8 cellular contexts compared by ENCODE assay signal in the genomic region with DNA sequence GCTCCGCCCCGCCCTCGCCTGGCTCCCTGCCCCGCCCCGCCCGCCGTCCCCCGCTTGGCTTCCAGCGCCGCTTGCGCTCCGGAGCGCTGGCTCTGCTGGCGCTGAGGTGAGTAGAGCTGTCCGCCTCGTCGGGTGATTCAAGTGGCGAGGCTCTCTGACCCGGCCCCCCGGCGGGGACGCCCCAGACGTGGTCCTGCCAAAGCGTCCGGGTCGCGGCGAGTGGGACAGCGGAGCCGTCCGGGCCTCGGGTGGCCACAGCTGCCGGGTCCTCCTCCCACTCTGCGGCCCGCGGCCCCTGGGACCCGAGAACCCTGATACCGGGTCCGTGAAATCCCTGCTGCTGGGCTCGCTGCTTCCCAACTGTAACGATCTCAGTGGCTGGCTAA. TPM values are rescaled to one million over a fixed set of nuclear protein-coding genes. Genes with fewer than 3 reads are reported as not detected.
DNase-seq lines count a peak whose midpoint lies in the region; ATAC-seq and TF ChIP-seq lines count a peak whose summit lies in the region.

A gene (plus strand): TSS at position 46 of the 386 bp plus-strand sequence. CDS start 4,477 bp downstream, outside the sequence.

- H3K36me3 ChIP-seq in HAP-1 (replicated peaks) (no peaks in the 10 kb centered on the region), heart right ventricle (peaks cover 0 to 8% (median 0%) of the 10 kb centered on the region in 9 donors)

- peak in 1 of 9 donors; percentile 3 for TF ChIP-seq CTCF in heart right ventricle (IDR thresholded peaks at IDR 0.05)

- peaks cover 3% of the 10 kb centered on the region; the same call in 1 of the 2 replicates for H3K4me1 ChIP-seq in HAP-1
- H3K4me1 ChIP-seq in heart right ventricle, result peaks cover 4 to 55% (median 27%) of the 10 kb centered on the region in 9 donors

- intact Hi-C loops in activated T-helper 1 cell treated with anti-CD3 and anti-CD28 coated beads, Interleukin-12 subunit alpha, Interleukin-12 subunit beta, Interleukin-2, Interleukin-4 antibody, amounts not matched to agents 30 ng/mL and 10 ng/mL and 1 ng/mL, durations not matched to agents 14 hours and 24 hours and 36 hours (cut with micrococcal nuclease), result loop anchor here (1.0 to 5.0 kb wide), 9 partner anchors 11 to 1351 kb away; a partner anchor contains a TSS
- intact Hi-C loops in heart right ventricle (cut with DNase I), result no loop called here

- peak within 1 kb of the TSS; percentile 89 for H3K4me3 Mint-ChIP-seq in activated T-helper 1 cell treated with anti-CD3 and anti-CD28 coated beads, Interleukin-12 subunit alpha, Interleukin-12 subunit beta, Interleukin-2, Interleukin-4 antibody, amounts not matched to agents 30 ng/mL and 10 ng/mL and 1 ng/mL, durations not matched to agents 14 hours and 24 hours and 36 hours

- H3K27ac ChIP-seq in heart right ventricle, result peak within 1 kb of the TSS; percentile 83 to 95 (median 92)

- 1% methylated on average over 38 to 41 of the region's 41 CpGs for whole genome bisulfite sequencing in heart right ventricle, 2 donors

- H3K36me3 Mint-ChIP-seq in activated T-helper 1 cell treated with anti-CD3 and anti-CD28 coated beads, Interleukin-12 subunit alpha, Interleukin-12 subunit beta, Interleukin-2, Interleukin-4 antibody, amounts not matched to agents 30 ng/mL and 10 ng/mL and 1 ng/mL, durations not matched to agents 14 hours and 24 hours and 36 hours (ENCODE audit: low read depth), result peaks cover 12% of the 10 kb centered on the region

- H3K27ac Mint-ChIP-seq in activated T-helper 1 cell treated with anti-CD3 and anti-CD28 coated beads, Interleukin-12 subunit alpha, Interleukin-12 subunit beta, Interleukin-2, Interleukin-4 antibody, amounts not matched to agents 30 ng/mL and 10 ng/mL and 1 ng/mL, durations not matched to agents 14 hours and 24 hours and 36 hours, result peak within 1 kb of the TSS; percentile 82

- H3K27me3 ChIP-seq in HAP-1 (ENCODE audit: low read depth) (no peaks in the 10 kb centered on the region), heart right ventricle (no peaks in the 10 kb centered on the region)

- H3K4me1 Mint-ChIP-seq in activated T-helper 1 cell treated with anti-CD3 and anti-CD28 coated beads, Interleukin-12 subunit alpha, Interleukin-12 subunit beta, Interleukin-2, Interleukin-4 antibody, amounts not matched to agents 30 ng/mL and 10 ng/mL and 1 ng/mL, durations not matched to agents 14 hours and 24 hours and 36 hours (ENCODE audit: low read depth), result peaks cover 31% of the 10 kb centered on the region

- no peaks in the 10 kb centered on the region for H3K9me3 ChIP-seq in HAP-1
- no peaks in the 10 kb centered on the region for H3K9me3 ChIP-seq in heart right ventricle

- no peaks in the 10 kb centered on the region for H3K27me3 Mint-ChIP-seq in activated T-helper 1 cell treated with anti-CD3 and anti-CD28 coated beads, Interleukin-12 subunit alpha, Interleukin-12 subunit beta, Interleukin-2, Interleukin-4 antibody, amounts not matched to agents 30 ng/mL and 10 ng/mL and 1 ng/mL, durations not matched to agents 14 hours and 24 hours and 36 hours (ENCODE audit: insufficient read depth)

- ATAC-seq in heart right ventricle, result peak in 3 of 8 donors; percentile 35 to 50 (median 47)

- in situ Hi-C loops in HAP-1 (cut with MboI; ENCODE audit: low sequenced_read_pairs), result loop anchor here (25.0 kb wide), 1 partner anchor 661 kb away; no protein-coding TSS in a partner anchor

- peak; percentile 45 for DNase-seq in COR-L47 (lab: John Stamatoyannopoulos, UW)
- DNase-seq in HAP-1 (ENCODE audit: low spot score in 2 of 2), result no peak
- DNase-seq in activated T-helper 1 cell treated with anti-CD3 and anti-CD28 coated beads, Interleukin-12 subunit alpha, Interleukin-12 subunit beta, Interleukin-2, Interleukin-4 antibody, amounts not matched to agents 30 ng/mL and 10 ng/mL and 1 ng/mL, durations not matched to agents 14 hours and 24 hours and 36 hours (ENCODE audit: low spot score), result no peak
- DNase-seq in heart right ventricle, result no peak
- peak; percentile 93 for DNase-seq in retina
- no peak for DNase-seq in activated effector memory CD4-positive, alpha-beta T cell treated with anti-CD3 and anti-CD28 coated beads, Interleukin-2, amount 50 U/mL, for 16 hours
- no peak for DNase-seq in KG1 (lab: John Stamatoyannopoulos, UW)
- no peak for DNase-seq in DMS79 treated with DMSO at 0.1 percent for 48 hours (lab: John Stamatoyannopoulos, UW)

- H3K4me3 ChIP-seq in HAP-1 (peak within 1 kb of the TSS; percentile 80), heart right ventricle (peak within 1 kb of the TSS; percentile 56 to 88 (median 80))

- peaks cover 5% of the 10 kb centered on the region for H3K9me3 Mint-ChIP-seq in activated T-helper 1 cell treated with anti-CD3 and anti-CD28 coated beads, Interleukin-12 subunit alpha, Interleukin-12 subunit beta, Interleukin-2, Interleukin-4 antibody, amounts not matched to agents 30 ng/mL and 10 ng/mL and 1 ng/mL, durations not matched to agents 14 hours and 24 hours and 36 hours

RNA-seq across cellular contexts. Expression of the gene that starts here (rescaled TPM):
- total RNA-seq in activated T-helper 1 cell treated with anti-CD3 and anti-CD28 coated beads, Interleukin-12 subunit alpha, Interleukin-12 subunit beta, Interleukin-2, Interleukin-4 antibody, amounts not matched to agents 30 ng/mL and 10 ng/mL and 1 ng/mL, durations not matched to agents 14 hours and 24 hours and 36 hours, result 13.6 and 14.8 TPM in 2 replicates
- 10 to 100 TPM; 18.5 to 31.9 (median 23.3) TPM for total RNA-seq in heart right ventricle
- 10 to 100 TPM in 1 of 2 donors, 1 to 10 TPM in 1; 3.0 to 11.4 TPM for polyA plus RNA-seq in heart right ventricle

Comparison
In these comparisons a context has a peak if more than half of its experiments do, and no peak if none do; other contexts are left out.
1. DNase-seq: peak in COR-L47 (single experiment) and retina (single experiment); none in HAP-1 (0 of 2), activated T-helper 1 cell treated with anti-CD3 and anti-CD28 coated beads, Interleukin-12 subunit alpha, Interleukin-12 subunit beta, Interleukin-2, Interleukin-4 antibody, amounts not matched to agents 30 ng/mL and 10 ng/mL and 1 ng/mL, durations not matched to agents 14 hours and 24 hours and 36 hours (single experiment), heart right ventricle (0 of 2), activated effector memory CD4-positive, alpha-beta T cell treated with anti-CD3 and anti-CD28 coated beads, Interleukin-2, amount 50 U/mL, for 16 hours (single experiment), KG1 (single experiment) and DMS79 treated with DMSO at 0.1 percent for 48 hours (single experiment).